ENCODE assay signal across 10 cellular contexts in the genomic region with DNA sequence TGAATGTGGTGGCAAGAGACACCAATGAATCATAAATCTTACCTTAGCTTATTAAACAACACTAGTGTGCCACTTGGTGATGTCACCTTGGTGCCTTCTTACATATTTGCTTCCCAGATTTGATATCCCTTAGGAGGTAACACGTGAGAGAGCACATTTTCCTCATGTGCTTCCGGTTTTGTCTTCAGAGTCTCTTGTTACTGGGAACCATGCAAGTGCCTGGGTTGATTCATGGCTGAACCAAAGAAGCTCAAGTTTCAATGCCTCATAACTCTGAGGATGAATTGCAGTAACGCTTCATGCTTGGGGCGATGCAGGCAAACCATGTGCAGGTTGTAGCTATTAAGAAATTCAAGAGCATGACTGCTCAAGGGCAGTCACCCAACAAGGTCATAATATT.
DNase-seq lines count a peak whose midpoint lies in the region; FAIRE-seq and TF ChIP-seq lines count a peak whose summit lies in the region.
"Had no signal": no experiment of that assay in that cellular context is flagged by ENCODE, and none has a peak within 500 bp of the region (broad histone marks: within the 10 kb centered on the region; RNA-seq: fewer than 3 reads in every experiment).

No MANE protein-coding gene starts in this region.

- H3K79me1 ChIP-seq in H1 (ENCODE audit: low read depth, low read length), result no peaks in the 10 kb centered on the region; the same call in 1 of the 2 replicates

- H3K14ac ChIP-seq in H1 (ENCODE audit: insufficient read length), result no peak overlapping the region

- no peak overlapping the region for H2BK5ac ChIP-seq in H1 (ENCODE audit: low read depth, low read length)

- no peak overlapping the region for H3K56ac ChIP-seq in H1 (replicated peaks; ENCODE audit: insufficient read length, low read depth, low read length)

- CTCF ChIA-PET in H1 (lab: Charles Lee; ENCODE audit: partially characterized antibody), result interaction anchor here (0.8 to 3.3 kb wide), 15 partner anchors 10 to 231 kb away, joined by 3 to 27 read pairs (median 5); no protein-coding TSS in a partner anchor

- TF ChIP-seq POLR2A in H1 (IDR thresholded peaks at IDR 0.05; ENCODE audit: control extremely low read depth in 1 of 2, low read depth in 2 of 2, low read length in 2 of 2), result no peak

- H3K4me2 ChIP-seq in H1 (ENCODE audit: insufficient read depth in 1 of 2, low read depth in 2 of 2, low read length in 2 of 2), result no peak overlapping the region

- H3K18ac ChIP-seq in H1 (ENCODE audit: extremely low read depth, low read length), result 0 out of 2 replicates have a peak overlapping the region, but pooled peaks have one; percentile 20

- no peaks in the 10 kb centered on the region for H3K23me2 ChIP-seq in H1 (ENCODE audit: low read depth, low read length)

- 0 out of 2 replicates have a peak overlapping the region, but pooled peaks have one; percentile 70 for H2AFZ ChIP-seq in H1 (ENCODE audit: low read length)

- no peak overlapping the region for H2BK120ac ChIP-seq in H1 (replicated peaks; ENCODE audit: low read depth, low read length)

- H2AK5ac ChIP-seq in H1 (ENCODE audit: low read depth, low read length), result no peak overlapping the region

- H3K79me2 ChIP-seq in H1 (ENCODE audit: control insufficient read depth in 1 of 2, insufficient read depth in 2 of 2, low read length in 2 of 2), result no peaks in the 10 kb centered on the region

- intact Hi-C loops in posterior cingulate gyrus (cut with DNase I), result no loop called here

- no peak for TF ChIP-seq EP300 in H1 (IDR thresholded peaks at IDR 0.05; ENCODE audit: borderline replicate concordance in 1 of 2, low read depth in 2 of 2, low read length in 2 of 2)

- H4K20me1 ChIP-seq in H1 (replicated peaks in 1 of 2; ENCODE audit: control insufficient read depth in 1 of 2, insufficient read depth in 2 of 2, low read length in 2 of 2), result no peaks in the 10 kb centered on the region

- DNase-seq in HCEC 1CT, result peak; percentile 22
- DNase-seq in NCI-H2107 treated with DMSO at 0.1 percent for 48 hours (lab: John Stamatoyannopoulos, UW; ENCODE audit: unreplicated experiment), result peak; percentile 71
- DNase-seq in H1 (ENCODE audit: low read depth in 1 of 2, low spot score in 2 of 2), result no peak
- DNase-seq in renal cortical epithelial cell (ENCODE audit: low read depth), result peak; percentile 80
- no peak for DNase-seq in NCI-H526 (lab: John Stamatoyannopoulos, UW)
- no peak for DNase-seq in posterior cingulate gyrus
- DNase-seq in nucleus accumbens (lab: John Stamatoyannopoulos, UW), result no peak
- DNase-seq: NCI-H1436 had no signal

- WGBS in H1 (ENCODE audit: extremely low coverage in 1 of 2, insufficient coverage in 1 of 2, insufficient read length in 1 of 2, insufficient replicate concordance in 2 of 2, low coverage in 1 of 2, low lambda C conversion rate in 2 of 2, missing lambda C conversion rate in 1 of 2), 2 experiments, result 77% methylated on average over 4 of the region's 4 CpGs; no CpG with 5 or more reads in 1 of the 2 experiments

- FAIRE-seq in H1 (lab: Jason Lieb, UNC), result no peak
- FAIRE-seq: islet of Langerhans had no signal

- no peak overlapping the region for H3K23ac ChIP-seq in H1 (ENCODE audit: insufficient read length)

- no peak overlapping the region for H4K8ac ChIP-seq in H1 (ENCODE audit: extremely low read depth, insufficient read depth, low read length)

- no peaks in the 10 kb centered on the region for H3K27me3 ChIP-seq in H1 (replicated peaks in 1 of 4; ENCODE audit: control insufficient read depth in 3 of 4, extremely low read depth in 1 of 4, insufficient read depth in 3 of 4, low read length in 3 of 4)

- H2BK15ac ChIP-seq in H1 (ENCODE audit: low read length), result no peak overlapping the region

- TF ChIP-seq CTCF in H1 (IDR thresholded peaks at IDR 0.05; ENCODE audit: control extremely low read depth in 1 of 3, insufficient read depth in 1 of 3, low read depth in 1 of 3, low read length in 3 of 3), result no peak

- H3K36me3 ChIP-seq in H1 (ENCODE audit: control insufficient read depth in 2 of 4, insufficient read depth in 4 of 4, low read length in 3 of 4), result no peaks in the 10 kb centered on the region
- H3K36me3 ChIP-seq: gastroesophageal sphincter had no signal

- H3K9ac ChIP-seq in H1 (replicated peaks in 1 of 4; ENCODE audit: extremely low read depth in 1 of 4, low read depth in 3 of 4, low read length in 3 of 4), result no peak overlapping the region

- H3K4me1 ChIP-seq in H1 (replicated peaks in 1 of 4; ENCODE audit: control insufficient read depth in 3 of 4, insufficient read depth in 4 of 4, low read length in 3 of 4), result no peaks in the 10 kb centered on the region

- POLR2A ChIA-PET in H1 (lab: Charles Lee; ENCODE audit: partially characterized antibody), result no interaction called here

- H4K91ac ChIP-seq in H1 (replicated peaks; ENCODE audit: insufficient read length, low read length), result no peak overlapping the region

- no peaks in the 10 kb centered on the region for H3K9me3 ChIP-seq in H1 (ENCODE audit: insufficient read depth in 2 of 2, low read depth in 1 of 2, low read length in 1 of 2)
- H3K9me3 ChIP-seq: gastroesophageal sphincter had no signal

- H3K4ac ChIP-seq in H1 (replicated peaks; ENCODE audit: insufficient read length, low read depth, low read length), result no peak overlapping the region

- H3K27ac ChIP-seq in H1 (ENCODE audit: low read depth, low read length), result no peak overlapping the region
- H3K27ac ChIP-seq: gastroesophageal sphincter had no signal

- no peak overlapping the region for H2BK20ac ChIP-seq in H1 (ENCODE audit: low read length)

- H3K4me3 ChIP-seq in H1 (ENCODE audit: extremely low read depth in 1 of 4, insufficient read depth in 2 of 4, low read depth in 3 of 4, low read length in 4 of 4), result no peak overlapping the region
- H3K4me3 ChIP-seq: gastroesophageal sphincter had no signal

- no peak overlapping the region; the same call in 1 of the 2 replicates for H2BK12ac ChIP-seq in H1 (ENCODE audit: low read depth, low read length)

- no peak for TF ChIP-seq RAD21 in H1 (IDR thresholded peaks at IDR 0.05 in 1 of 2, conservative IDR thresholded peaks at IDR 0.05 in 1 of 2; ENCODE audit: low read depth in 2 of 2, low read length in 2 of 2)

- H4K5ac ChIP-seq in H1 (ENCODE audit: insufficient read length, low read depth, low read length), result no peak overlapping the region

TF ChIP-seq in H1, 55 proteins besides CTCF, POLR2A, EP300 and RAD21:
- no peak for TF ChIP-seq EZH2 (IDR thresholded peaks at IDR 0.05; ENCODE audit: low read depth, low read length, severe bottlenecking)
- TF ChIP-seq TCF12 (IDR thresholded peaks at IDR 0.05; ENCODE audit: low read depth, low read length), result no peak
- no peak for TF ChIP-seq CBX5 (IDR thresholded peaks at IDR 0.05; ENCODE audit: low read depth, low read length)
- no peak for TF ChIP-seq SIX5 (IDR thresholded peaks at IDR 0.05; ENCODE audit: low read depth, low read length)
- no peak for TF ChIP-seq KDM5A (IDR thresholded peaks at IDR 0.05; ENCODE audit: low read length)
- no peak for TF ChIP-seq BRCA1 (IDR thresholded peaks at IDR 0.05; ENCODE audit: low read depth, low read length)
- TF ChIP-seq SUZ12 (IDR thresholded peaks at IDR 0.05; ENCODE audit: low read length), result no peak
- TF ChIP-seq SIN3A (conservative IDR thresholded peaks at IDR 0.05 in 1 of 2, IDR thresholded peaks at IDR 0.05 in 1 of 2; ENCODE audit: low read depth in 1 of 2, low read length in 2 of 2), result no peak
- no peak for TF ChIP-seq TBP (IDR thresholded peaks at IDR 0.05; ENCODE audit: low read depth, low read length)
- TF ChIP-seq POU5F1 (IDR thresholded peaks at IDR 0.05; ENCODE audit: low read depth, low read length), result no peak
- no peak for TF ChIP-seq SAP30 (IDR thresholded peaks at IDR 0.05; ENCODE audit: insufficient read depth, insufficient replicate concordance, low read length)

Comparison
In these comparisons a context has a peak if more than half of its experiments do, and no peak if none do; other contexts are left out.
1. DNase-seq: peak in HCEC 1CT (single experiment), NCI-H2107 treated with DMSO at 0.1 percent for 48 hours (single experiment) and renal cortical epithelial cell (single experiment); none in H1 (0 of 2), NCI-H526 (0 of 2), posterior cingulate gyrus (0 of 10) and nucleus accumbens (0 of 56).